18 cellular contexts compared by ENCODE assay signal in the genomic region with DNA sequence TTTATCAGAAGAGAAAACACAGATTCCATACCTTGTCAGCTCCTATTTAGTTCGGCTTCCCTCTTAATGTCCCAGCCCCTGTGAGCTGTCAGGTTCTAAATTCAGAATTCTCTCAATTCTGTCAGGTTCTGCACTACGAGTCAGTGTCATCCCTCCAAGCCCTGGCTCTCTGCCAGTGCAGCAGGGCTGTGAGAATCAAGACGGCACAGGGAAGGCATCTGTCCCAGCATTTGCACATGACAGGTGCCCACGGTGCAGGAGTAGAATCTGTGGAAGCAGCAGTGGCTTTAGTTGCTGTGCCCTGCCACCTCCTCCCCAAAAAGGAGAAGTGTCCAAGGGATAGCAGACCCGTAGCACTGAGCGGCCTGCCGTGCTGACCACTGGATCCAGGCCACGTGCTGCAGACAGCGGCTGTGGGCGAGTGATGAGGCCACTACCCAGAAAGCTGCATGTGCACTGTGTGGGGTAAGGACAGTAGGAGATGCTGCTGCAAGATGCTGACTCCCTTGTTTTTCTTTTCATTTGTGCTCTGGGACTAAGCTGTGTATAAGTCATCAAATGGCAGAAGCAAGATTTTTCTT. TPM values are rescaled to one million over a fixed set of nuclear protein-coding genes. Genes with fewer than 3 reads are reported as not detected.
DNase-seq lines count a peak whose midpoint lies in the region; ATAC-seq and TF ChIP-seq lines count a peak whose summit lies in the region.
"Had no signal": no experiment of that assay in that cellular context is flagged by ENCODE, and none has a peak within 500 bp of the region (broad histone marks: within the 10 kb centered on the region; RNA-seq: fewer than 3 reads in every experiment).

No MANE protein-coding gene starts in this region.

- TF ChIP-seq CTCF in brain (conservative IDR thresholded peaks at IDR 0.05) = no peak
- TF ChIP-seq CTCF in nephron progenitor cell (IDR thresholded peaks at IDR 0.05) = no peak
- no peak for TF ChIP-seq CTCF in sigmoid colon (IDR thresholded peaks at IDR 0.05)

- H3K9me3 ChIP-seq in sigmoid colon = peaks cover 0 to 4% (median 0%) of the 10 kb centered on the region in 4 donors

- 89 to 90% methylated on average over 10 of the region's 10 CpGs for WGBS in sigmoid colon, 2 donors

- TF ChIP-seq EP300 in sigmoid colon (IDR thresholded peaks at IDR 0.05) = no peak

- peaks cover 9 to 23% (median 13%) of the 10 kb centered on the region in 5 experiments for H3K9me3 Mint-ChIP-seq in brain
- H3K9me3 Mint-ChIP-seq in nephron progenitor cell = peaks cover 45% of the 10 kb centered on the region

- ATAC-seq in GM19397 (IDR thresholded peaks at IDR 0.05; ENCODE audit: unreplicated experiment) = no peak
- ATAC-seq: CD8-positive, alpha-beta T cell; PC-3 had no signal

- H3K4me1 Mint-ChIP-seq in brain (no peaks in the 10 kb centered on the region), nephron progenitor cell (peaks cover 6% of the 10 kb centered on the region)

- H3K27me3 Mint-ChIP-seq in brain (no peaks in the 10 kb centered on the region), nephron progenitor cell (ENCODE audit: low read depth, poor library complexity) (peaks cover 3% of the 10 kb centered on the region)

- H3K27ac Mint-ChIP-seq in brain = peak overlapping the region in 3 of 5 experiments; percentile 54 to 97 (median 76)
- H3K27ac Mint-ChIP-seq in nephron progenitor cell = peak overlapping the region; percentile 22
- H3K27ac Mint-ChIP-seq: CD8-positive, alpha-beta T cell had no signal

- no peak overlapping the region for H3K4me3 ChIP-seq in sigmoid colon
- H3K4me3 ChIP-seq: BLaER1 had no signal

- H3K27ac ChIP-seq in sigmoid colon = no peak overlapping the region
- H3K27ac ChIP-seq: BLaER1 had no signal

- intact Hi-C loops in sigmoid colon (cut with DNase I) = no loop called here

- no peaks in the 10 kb centered on the region for H3K4me1 ChIP-seq in sigmoid colon
- H3K4me1 ChIP-seq: BLaER1 had no signal

- H3K36me3 ChIP-seq in sigmoid colon = peaks cover 0 to 77% (median 7%) of the 10 kb centered on the region in 4 donors

- H3K4me3 Mint-ChIP-seq in brain (peak overlapping the region in 1 of 5 experiments; percentile 39), nephron progenitor cell (no peak overlapping the region)
- H3K4me3 Mint-ChIP-seq: CD8-positive, alpha-beta T cell had no signal

- no peaks in the 10 kb centered on the region for H3K27me3 ChIP-seq in sigmoid colon
- H3K27me3 ChIP-seq: BLaER1 had no signal

- peak; percentile 30 for DNase-seq in NCI-H2171 treated with DMSO at 0.1 percent for 48 hours (lab: John Stamatoyannopoulos, UW)
- no peak for DNase-seq in NCI-H2171 (lab: John Stamatoyannopoulos, UW)
- DNase-seq in LHCN-M2 (ENCODE audit: low read depth) = peak; percentile 37
- no peak for DNase-seq in nephron progenitor cell
- DNase-seq in sigmoid colon = no peak
- no peak for DNase-seq in activated effector memory CD4-positive, alpha-beta T cell treated with Interleukin-2 at 50 U/mL for 16 hours
- DNase-seq: 8988T; CD8-positive, alpha-beta T cell; GF-D8; KBM-7; NCI-H1436; NCI-H2081 treated with DMSO at 0.1 percent for 48 hours; NCI-H446 treated with DMSO at 0.1 percent for 48 hours; NCI-H748 treated with DMSO at 0.1 percent for 48 hours; PC-3 had no signal

- H3K36me3 Mint-ChIP-seq in brain (peaks cover 84% of the 10 kb centered on the region), nephron progenitor cell (ENCODE audit: low read depth) (peaks cover 92% of the 10 kb centered on the region)

- no peak for TF ChIP-seq POLR2A in sigmoid colon (IDR thresholded peaks at IDR 0.05)

RNA-seq across cellular contexts. Expression of gene RBFA, which starts 12.8 kb away (rescaled TPM):
- total RNA-seq in LHCN-M2 (2014; rRNA removed) (36.7 and 59.8 TPM in 2 replicates), sigmoid colon (10 to 100 TPM; 20.2 to 39.5 (median 28.4) TPM)
- 23.6 TPM for polyA plus RNA-seq in LHCN-M2 (2012)
- polyA plus RNA-seq in brain (ENCODE audit: insufficient read depth, low read depth, low replicate concordance) (15.8 TPM), sigmoid colon (10 to 100 TPM in 2 of 3 donors, 1 to 10 TPM in 1; 9.0 to 21.5 (median 10.8) TPM)

RNA-seq across cellular contexts. Expression of gene TXNL4A, which starts 58.7 kb away (rescaled TPM):
- 56.1 and 58.5 TPM in 2 replicates for total RNA-seq in LHCN-M2 (2014; rRNA removed)
- polyA plus RNA-seq in LHCN-M2 (2012) = 142 TPM
- 150 TPM for polyA plus RNA-seq in brain (ENCODE audit: insufficient read depth, low read depth, low replicate concordance)
- 10 to 100 TPM; 16.9 to 32.9 (median 27.1) TPM for total RNA-seq in sigmoid colon
- 10 to 100 TPM; 72.9 to 85.3 (median 85.3) TPM for polyA plus RNA-seq in sigmoid colon

Comparison
In these comparisons a context has a peak if more than half of its experiments do, and no peak if none do; other contexts are left out.
1. DNase-seq: peak in NCI-H2171 treated with DMSO at 0.1 percent for 48 hours (single experiment) and LHCN-M2 (single experiment); none in NCI-H2171 (single experiment), nephron progenitor cell (single experiment), sigmoid colon (single experiment) and activated effector memory CD4-positive, alpha-beta T cell treated with Interleukin-2 at 50 U/mL for 16 hours (single experiment).